In the genomic region with DNA sequence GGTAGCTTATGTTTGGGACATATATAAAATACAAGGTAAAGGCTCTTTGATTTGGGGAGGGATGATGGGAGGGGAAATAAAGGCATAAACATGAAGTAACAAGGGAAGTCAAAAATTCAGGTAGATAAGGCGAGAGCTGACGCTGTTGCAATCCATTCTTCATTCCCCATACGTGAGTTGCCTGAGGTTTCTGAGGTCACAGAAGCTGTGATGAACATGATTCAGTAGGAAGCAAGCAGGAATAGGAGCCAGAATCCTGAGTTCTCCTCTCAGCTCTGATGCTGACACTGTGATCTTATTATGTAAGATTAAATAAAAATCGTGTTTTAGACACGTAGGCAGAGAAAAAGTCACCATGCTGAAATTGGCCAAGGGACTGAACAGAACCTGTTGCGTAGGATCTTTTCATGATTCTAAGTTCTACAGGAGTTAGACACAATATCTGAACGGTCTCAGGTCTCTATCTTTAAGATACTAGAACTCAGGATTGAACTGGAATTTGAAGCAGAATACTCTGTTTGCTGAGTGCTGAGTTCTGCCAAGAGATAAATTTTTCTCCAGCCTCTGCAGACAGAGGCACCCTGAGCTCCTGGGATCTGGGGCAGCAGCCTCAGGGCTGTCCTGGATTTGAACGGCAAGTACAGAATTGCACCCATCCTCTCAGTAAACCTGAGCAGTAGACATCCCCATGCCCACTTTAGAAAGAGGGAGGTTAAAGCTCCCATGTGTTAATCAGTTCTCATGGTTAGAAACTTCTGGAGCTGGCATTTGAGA, we compare ENCODE assay signal across 10 cellular contexts. TPM values are rescaled to one million over a fixed set of nuclear protein-coding genes. Genes with fewer than 3 reads are reported as not detected.
DNase-seq lines count a peak whose midpoint lies in the region; ATAC-seq and TF ChIP-seq lines count a peak whose summit lies in the region.
"Had no signal": no experiment of that assay in that cellular context is flagged by ENCODE, and none has a peak within 500 bp of the region (broad histone marks: within the 10 kb centered on the region; RNA-seq: fewer than 3 reads in every experiment).

No MANE protein-coding gene starts in this region.

- peak overlapping the region; percentile 47 for H3K27ac ChIP-seq in CD4-positive, alpha-beta memory T cell (ENCODE audit: low read depth, low read length)
- H3K27ac ChIP-seq in tibial nerve, result peak overlapping the region in 1 of 4 donors; percentile 29

- POLR2A ChIA-PET in CD4-positive, alpha-beta memory T cell (lab: Charles Lee; ENCODE audit: partially characterized antibody), result interaction anchor here (0.7 to 7.5 kb wide), 11 partner anchors 9 to 182 kb away, joined by 3 to 201 read pairs (median 11); a partner anchor contains a TSS

- H3K4me3 ChIP-seq in CD4-positive, alpha-beta memory T cell (ENCODE audit: low read length in 2 of 2), result peak overlapping the region in 1 of 2 donors; percentile 28
- H3K4me3 ChIP-seq in Loucy (ENCODE audit: low read length, poor library complexity, severe bottlenecking) (no peak overlapping the region), tibial nerve (no peak overlapping the region)

- no peak for TF ChIP-seq EP300 in tibial nerve (IDR thresholded peaks at IDR 0.05)

- peaks cover 0 to 4% (median 0%) of the 10 kb centered on the region in 8 donors for H3K9me3 Mint-ChIP-seq in CD4-positive, alpha-beta memory T cell
- H3K9me3 Mint-ChIP-seq in dendritic cell treated with granulocyte-macrophage colony-stimulating factor and Interleukin-4, amounts not matched to agents 40 ng/mL and 50 ng/mL, for 4 days, result peaks cover 8% of the 10 kb centered on the region

- WGBS in tibial nerve, 2 donors, result 70 to 72% methylated on average over 8 of the region's 8 CpGs

- peak overlapping the region; percentile 63 to 86 (median 79) for H3K4me3 Mint-ChIP-seq in CD4-positive, alpha-beta memory T cell
- H3K4me3 Mint-ChIP-seq in dendritic cell treated with granulocyte-macrophage colony-stimulating factor and Interleukin-4, amounts not matched to agents 40 ng/mL and 50 ng/mL, for 4 days, result no peak overlapping the region

- no peak overlapping the region for H2AFZ ChIP-seq in Loucy (ENCODE audit: low read length)

- H3K9me2 ChIP-seq in Loucy (replicated peaks; ENCODE audit: low read depth, low read length), result no peaks in the 10 kb centered on the region

- no peaks in the 10 kb centered on the region for H3F3A ChIP-seq in Loucy (ENCODE audit: low read depth)

- H3K27me3 Mint-ChIP-seq in CD4-positive, alpha-beta memory T cell, result no peaks in the 10 kb centered on the region
- no peaks in the 10 kb centered on the region for H3K27me3 Mint-ChIP-seq in dendritic cell treated with granulocyte-macrophage colony-stimulating factor and Interleukin-4, amounts not matched to agents 40 ng/mL and 50 ng/mL, for 4 days
- H3K27me3 Mint-ChIP-seq: memory B cell had no signal

- peaks cover 81% of the 10 kb centered on the region for H3K4me1 ChIP-seq in CD4-positive, alpha-beta memory T cell (ENCODE audit: insufficient read depth, low read length)
- H3K4me1 ChIP-seq in Loucy (ENCODE audit: insufficient read depth, low read length, poor library complexity, severe bottlenecking), result peaks cover 13% of the 10 kb centered on the region
- H3K4me1 ChIP-seq in tibial nerve, result peaks cover 0 to 43% (median 15%) of the 10 kb centered on the region in 4 donors

- TF ChIP-seq POLR2A in GM18505 (IDR thresholded peaks at IDR 0.05; ENCODE audit: borderline replicate concordance, extremely low read depth, insufficient read depth, insufficient read length) (no peak), tibial nerve (IDR thresholded peaks at IDR 0.05) (no peak)

- CTCF ChIA-PET in CD4-positive, alpha-beta memory T cell (lab: Charles Lee; ENCODE audit: partially characterized antibody), result interaction anchor here (0.6 to 3.3 kb wide), 6 partner anchors 10 to 1526 kb away, joined by 3 to 14 read pairs (median 4); no protein-coding TSS in a partner anchor

- H3K36me3 ChIP-seq in CD4-positive, alpha-beta memory T cell (ENCODE audit: insufficient read depth, low read length), result no peaks in the 10 kb centered on the region
- H3K36me3 ChIP-seq in Loucy (ENCODE audit: insufficient read depth, low read length), result no peaks in the 10 kb centered on the region
- no peaks in the 10 kb centered on the region for H3K36me3 ChIP-seq in tibial nerve

- H3K27ac Mint-ChIP-seq in CD4-positive, alpha-beta memory T cell, result peak overlapping the region; percentile 43 to 90 (median 84)
- H3K27ac Mint-ChIP-seq in dendritic cell treated with granulocyte-macrophage colony-stimulating factor and Interleukin-4, amounts not matched to agents 40 ng/mL and 50 ng/mL, for 4 days, result peak overlapping the region; percentile 63
- H3K27ac Mint-ChIP-seq: memory B cell had no signal

- no peaks in the 10 kb centered on the region for H3K36me3 Mint-ChIP-seq in CD4-positive, alpha-beta memory T cell
- H3K36me3 Mint-ChIP-seq in dendritic cell treated with granulocyte-macrophage colony-stimulating factor and Interleukin-4, amounts not matched to agents 40 ng/mL and 50 ng/mL, for 4 days (ENCODE audit: low read depth), result no peaks in the 10 kb centered on the region

- H3K4me2 ChIP-seq in Loucy (ENCODE audit: low read depth, low read length, poor library complexity, severe bottlenecking), result peak overlapping the region; percentile 43

- no peaks in the 10 kb centered on the region for H3K9me3 ChIP-seq in CD4-positive, alpha-beta memory T cell (ENCODE audit: control insufficient read depth in 1 of 2, low read length in 2 of 2)
- H3K9me3 ChIP-seq in Loucy (ENCODE audit: insufficient read depth, low read depth, low read length) (no peaks in the 10 kb centered on the region), tibial nerve (no peaks in the 10 kb centered on the region)

- H4K20me1 ChIP-seq in Loucy (ENCODE audit: insufficient read depth, low read length, poor library complexity, severe bottlenecking), result no peaks in the 10 kb centered on the region

- peaks cover 54 to 91% (median 73%) of the 10 kb centered on the region in 4 donors for H3K4me1 Mint-ChIP-seq in CD4-positive, alpha-beta memory T cell
- peaks cover 91% of the 10 kb centered on the region for H3K4me1 Mint-ChIP-seq in dendritic cell treated with granulocyte-macrophage colony-stimulating factor and Interleukin-4, amounts not matched to agents 40 ng/mL and 50 ng/mL, for 4 days (ENCODE audit: low read depth)

- no peak for DNase-seq in CD4-positive, alpha-beta memory T cell
- DNase-seq in omental fat pad (ENCODE audit: low spot score) (no peak), tibial nerve (ENCODE audit: low spot score in 2 of 2) (no peak), inferior parietal cortex (ENCODE audit: extremely low spot score) (no peak)
- DNase-seq: NCI-H1048 had no signal

- intact Hi-C loops in CD4-positive, alpha-beta memory T cell (cut with micrococcal nuclease), result no loop called here
- intact Hi-C loops in dendritic cell treated with granulocyte-macrophage colony-stimulating factor and Interleukin-4, amounts not matched to agents 40 ng/mL and 50 ng/mL, for 4 days (cut with micrococcal nuclease), result loop anchor here (5.0 to 10.0 kb wide), 2 partner anchors 179 to 297 kb away; no protein-coding TSS in a partner anchor

- TF ChIP-seq CTCF in Loucy (conservative IDR thresholded peaks at IDR 0.05; ENCODE audit: low read length) (no peak), omental fat pad (IDR thresholded peaks at IDR 0.05) (no peak), tibial nerve (IDR thresholded peaks at IDR 0.05) (no peak)

- no peaks in the 10 kb centered on the region for H3K79me2 ChIP-seq in Loucy (ENCODE audit: insufficient read depth, low read length)

- ATAC-seq in omental fat pad (ENCODE audit: low FRiP score) (peak; percentile 86), GM18505 (IDR thresholded peaks at IDR 0.05; ENCODE audit: unreplicated experiment) (no peak), HG03135 (IDR thresholded peaks at IDR 0.05; ENCODE audit: unreplicated experiment) (no peak)

- no peaks in the 10 kb centered on the region for H3K27me3 ChIP-seq in CD4-positive, alpha-beta memory T cell (ENCODE audit: insufficient read depth, low read length)
- H3K27me3 ChIP-seq in Loucy (ENCODE audit: insufficient read depth, low read length, poor library complexity, severe bottlenecking), result no peaks in the 10 kb centered on the region
- no peaks in the 10 kb centered on the region for H3K27me3 ChIP-seq in tibial nerve

- no peak overlapping the region for H3K9ac ChIP-seq in Loucy (ENCODE audit: low read depth, low read length, poor library complexity, severe bottlenecking)

RNA-seq across cellular contexts. Expression of a gene that starts 21.0 kb away (rescaled TPM):
- total RNA-seq in CD4-positive, alpha-beta memory T cell, result 100 to 1,000 TPM; 291 to 311 TPM
- 100 to 1,000 TPM; 814 to 865 TPM for polyA plus RNA-seq in CD4-positive, alpha-beta memory T cell
- 100 to 1,000 TPM; 185 to 404 (median 276) TPM for total RNA-seq in omental fat pad
- total RNA-seq in tibial nerve, result 100 to 1,000 TPM; 156 to 226 (median 189) TPM
